Comparison of ENCODE assay signal across 10 cellular contexts in genomic region chr1:160438320-160438918, GRCh38. TPM values are rescaled to one million over a fixed set of nuclear protein-coding genes. Genes with fewer than 3 reads are reported as not detected.
A peak's percentile ranks its signal among the peaks of the same experiment; 100 is the strongest.
DNase-seq lines count a peak whose midpoint lies in the region; ATAC-seq and TF ChIP-seq lines count a peak whose summit lies in the region.
"Had no signal": no experiment of that assay in that cellular context is flagged by ENCODE, and none has a peak within 500 bp of the region (broad histone marks: within the 10 kb centered on the region; RNA-seq: fewer than 3 reads in every experiment).

No MANE protein-coding gene starts in this region.

- H3K4me1 ChIP-seq in CD8-positive, alpha-beta T cell (ENCODE audit: insufficient read depth, low read length): peaks cover 14% of the 10 kb centered on the region
- H3K4me1 ChIP-seq in mucosa of rectum (ENCODE audit: control insufficient read depth in 2 of 2, insufficient read depth in 2 of 2, low read length in 2 of 2) (no peaks in the 10 kb centered on the region), gastrocnemius medialis (no peaks in the 10 kb centered on the region)
- H3K4me1 ChIP-seq: psoas muscle had no signal

- peak overlapping the region; percentile 59 for H3K27ac ChIP-seq in CD8-positive, alpha-beta T cell (ENCODE audit: low read depth, low read length)
- H3K27ac ChIP-seq in mucosa of rectum (ENCODE audit: low read depth in 2 of 2, low read length in 2 of 2): peak overlapping the region; percentile 32 to 71
- H3K27ac ChIP-seq in gastrocnemius medialis: peak overlapping the region in 1 of 4 donors; percentile 38
- H3K27ac ChIP-seq: psoas muscle had no signal

- H3K4me3 Mint-ChIP-seq in CD8-positive, alpha-beta T cell: peak overlapping the region; percentile 78
- H3K4me3 Mint-ChIP-seq in HFFc6: peak overlapping the region; percentile 71
- H3K4me3 Mint-ChIP-seq in activated CD4-positive, alpha-beta memory T cell treated with anti-CD3 and anti-CD28 coated beads for 36 hours: peak overlapping the region; percentile 59
- H3K4me3 Mint-ChIP-seq in type B pancreatic cell: no peak overlapping the region

- TF ChIP-seq POLR2A in gastrocnemius medialis (IDR thresholded peaks at IDR 0.05): no peak

- CTCF ChIA-PET in CD8-positive, alpha-beta T cell (lab: Charles Lee): interaction anchor here (1.5 kb wide), 1 partner anchor 41 kb away, joined by 3 read pairs; no protein-coding TSS in a partner anchor
- CTCF ChIA-PET in activated CD4-positive, alpha-beta memory T cell treated with anti-CD3 and anti-CD28 coated beads for 36 hours (lab: Charles Lee): interaction anchor here (1.1 kb wide), 1 partner anchor 112 kb away, joined by 3 read pairs; no protein-coding TSS in a partner anchor

- no peaks in the 10 kb centered on the region for H3K27me3 ChIP-seq in CD8-positive, alpha-beta T cell (ENCODE audit: insufficient read depth, low read length)
- H3K27me3 ChIP-seq in mucosa of rectum (ENCODE audit: control insufficient read depth in 2 of 2, insufficient read depth in 2 of 2, low read length in 2 of 2) (no peaks in the 10 kb centered on the region), gastrocnemius medialis (no peaks in the 10 kb centered on the region)

- H3K36me3 Mint-ChIP-seq in CD8-positive, alpha-beta T cell: no peaks in the 10 kb centered on the region
- H3K36me3 Mint-ChIP-seq in HFFc6 (ENCODE audit: low read depth) (no peaks in the 10 kb centered on the region), type B pancreatic cell (no peaks in the 10 kb centered on the region)
- peaks cover 14% of the 10 kb centered on the region for H3K36me3 Mint-ChIP-seq in activated CD4-positive, alpha-beta memory T cell treated with anti-CD3 and anti-CD28 coated beads for 36 hours

- DNase-seq in CD8-positive, alpha-beta T cell: no peak
- DNase-seq in HFFc6: no peak
- no peak for DNase-seq in activated CD4-positive, alpha-beta memory T cell treated with anti-CD3 and anti-CD28 coated beads for 36 hours
- no peak for DNase-seq in NCI-H1930 (lab: John Stamatoyannopoulos, UW)
- DNase-seq in type B pancreatic cell (ENCODE audit: extremely low spot score, unreplicated experiment): no peak
- no peak for DNase-seq in gastrocnemius medialis
- no peak for DNase-seq in NCI-H345 treated with DMSO at 0.1 percent for 48 hours (lab: John Stamatoyannopoulos, UW; ENCODE audit: unreplicated experiment)
- DNase-seq: DMS 273 treated with DMSO at 0.1 percent for 48 hours, psoas muscle had no signal

- intact Hi-C loops in CD8-positive, alpha-beta T cell (cut with DNase I, micrococcal nuclease): loop anchor here in 1 of 2 experiments (2.0 to 5.0 kb wide), 2 partner anchors 22 to 34 kb away; no protein-coding TSS in a partner anchor
- intact Hi-C loops in activated CD4-positive, alpha-beta memory T cell treated with anti-CD3 and anti-CD28 coated beads for 36 hours (cut with micrococcal nuclease): loop anchor here (10.0 kb wide), 1 partner anchor 356 kb away; the partner anchor contains the start of gene LY9
- intact Hi-C loops in gastrocnemius medialis (cut with DNase I; ENCODE audit: low total_unique reads): no loop called here

- peak overlapping the region; percentile 43 for H3K4me3 ChIP-seq in CD8-positive, alpha-beta T cell (ENCODE audit: low read depth, low read length)
- H3K4me3 ChIP-seq in mucosa of rectum (ENCODE audit: low read length in 2 of 2): peak overlapping the region; percentile 2 to 61
- H3K4me3 ChIP-seq in gastrocnemius medialis: no peak overlapping the region
- H3K4me3 ChIP-seq: psoas muscle had no signal

- in situ Hi-C loops in gastrocnemius medialis (cut with MboI; ENCODE audit: low sequenced_read_pairs in 4 of 4): no loop called here

- peaks cover 38% of the 10 kb centered on the region for H3K4me1 Mint-ChIP-seq in CD8-positive, alpha-beta T cell (ENCODE audit: low read depth)
- H3K4me1 Mint-ChIP-seq in HFFc6 (ENCODE audit: low read depth): no peaks in the 10 kb centered on the region; the same call in 1 of the 2 replicates
- peaks cover 43% of the 10 kb centered on the region for H3K4me1 Mint-ChIP-seq in activated CD4-positive, alpha-beta memory T cell treated with anti-CD3 and anti-CD28 coated beads for 36 hours (ENCODE audit: low read depth)
- no peaks in the 10 kb centered on the region for H3K4me1 Mint-ChIP-seq in type B pancreatic cell (ENCODE audit: unreplicated experiment)

- TF ChIP-seq CTCF in CD8-positive, alpha-beta T cell (IDR thresholded peaks at IDR 0.05): no peak
- TF ChIP-seq CTCF in HFFc6 (IDR thresholded peaks at IDR 0.05) (no peak), type B pancreatic cell (conservative IDR thresholded peaks at IDR 0.05) (no peak), gastrocnemius medialis (IDR thresholded peaks at IDR 0.05 in 4 of 5, conservative IDR thresholded peaks at IDR 0.05 in 1 of 5) (no peak)

- POLR2A ChIA-PET in CD8-positive, alpha-beta T cell (lab: Charles Lee): interaction anchor here (0.8 kb wide), 1 partner anchor 17 kb away, joined by 3 read pairs; no protein-coding TSS in a partner anchor
- POLR2A ChIA-PET in activated CD4-positive, alpha-beta memory T cell treated with anti-CD3 and anti-CD28 coated beads for 36 hours (lab: Charles Lee): interaction anchor here (0.6 kb wide), 1 partner anchor 15 kb away, joined by 4 read pairs; no protein-coding TSS in a partner anchor

- H3K36me3 ChIP-seq in CD8-positive, alpha-beta T cell (ENCODE audit: insufficient read depth, low read length): no peaks in the 10 kb centered on the region
- H3K36me3 ChIP-seq in mucosa of rectum (ENCODE audit: control insufficient read depth in 2 of 2, insufficient read depth in 2 of 2, low read length in 2 of 2) (no peaks in the 10 kb centered on the region), gastrocnemius medialis (no peaks in the 10 kb centered on the region)

- H3K9ac ChIP-seq in mucosa of rectum (ENCODE audit: low read depth in 1 of 2, low read length in 2 of 2): peak overlapping the region; percentile 3 to 60

- H3K9me3 Mint-ChIP-seq in CD8-positive, alpha-beta T cell: no peaks in the 10 kb centered on the region
- H3K9me3 Mint-ChIP-seq in HFFc6 (no peaks in the 10 kb centered on the region), type B pancreatic cell (no peaks in the 10 kb centered on the region)
- H3K9me3 Mint-ChIP-seq in activated CD4-positive, alpha-beta memory T cell treated with anti-CD3 and anti-CD28 coated beads for 36 hours: peaks cover 17% of the 10 kb centered on the region

- H3K27ac Mint-ChIP-seq in CD8-positive, alpha-beta T cell: peak overlapping the region; percentile 98
- H3K27ac Mint-ChIP-seq in HFFc6: no peak overlapping the region
- H3K27ac Mint-ChIP-seq in activated CD4-positive, alpha-beta memory T cell treated with anti-CD3 and anti-CD28 coated beads for 36 hours: peak overlapping the region; percentile 84
- H3K27ac Mint-ChIP-seq in type B pancreatic cell: no peak overlapping the region

- ATAC-seq in CD8-positive, alpha-beta T cell: peak; percentile 32
- ATAC-seq in gastrocnemius medialis: no peak
- ATAC-seq: psoas muscle had no signal

- no peaks in the 10 kb centered on the region for H3K9me3 ChIP-seq in CD8-positive, alpha-beta T cell (ENCODE audit: low read length)
- H3K9me3 ChIP-seq in mucosa of rectum (ENCODE audit: control insufficient read depth in 2 of 2, low read length in 2 of 2) (no peaks in the 10 kb centered on the region), gastrocnemius medialis (no peaks in the 10 kb centered on the region)
- H3K9me3 ChIP-seq: psoas muscle had no signal

- H3K27me3 Mint-ChIP-seq in CD8-positive, alpha-beta T cell (ENCODE audit: low read depth): no peaks in the 10 kb centered on the region
- H3K27me3 Mint-ChIP-seq in HFFc6 (ENCODE audit: insufficient read depth) (peaks cover 4% of the 10 kb centered on the region; the same call in 1 of the 2 replicates), type B pancreatic cell (peaks cover 9% of the 10 kb centered on the region)
- no peaks in the 10 kb centered on the region for H3K27me3 Mint-ChIP-seq in activated CD4-positive, alpha-beta memory T cell treated with anti-CD3 and anti-CD28 coated beads for 36 hours

RNA-seq across cellular contexts. Expression of gene VANGL2, which starts 38.1 kb away (rescaled TPM):
- not detected for total RNA-seq in CD8-positive, alpha-beta T cell
- not detected for total RNA-seq in HFFc6 (2021; fragmentation: NEBNext Ultra II Directional; extraction: Animal tissue kit (Norgen Biotek cat#: 25700))
- total RNA-seq in activated CD4-positive, alpha-beta memory T cell treated with anti-CD3 and anti-CD28 coated beads for 36 hours: not detected
- total RNA-seq in type B pancreatic cell (ENCODE audit: low replicate concordance) (19.8 and 67.3 TPM in 2 replicates), gastrocnemius medialis (1 to 10 TPM in 1 of 4 donors, under 1 TPM in 2, not detected in 1; 0.26 to 1.2 (median 0.78) TPM)

Comparison
In these comparisons a context has a peak if more than half of its experiments do, and no peak if none do; other contexts are left out.
1. H3K4me3 ChIP-seq: peak in CD8-positive, alpha-beta T cell (single experiment) and mucosa of rectum (2 of 2); none in gastrocnemius medialis (0 of 4).
2. H3K27ac Mint-ChIP-seq: peak in CD8-positive, alpha-beta T cell (single experiment) and activated CD4-positive, alpha-beta memory T cell treated with anti-CD3 and anti-CD28 coated beads for 36 hours (single experiment); none in HFFc6 (single experiment) and type B pancreatic cell (single experiment).